Comparison of ENCODE assay signal across 11 cellular contexts in the genomic region with DNA sequence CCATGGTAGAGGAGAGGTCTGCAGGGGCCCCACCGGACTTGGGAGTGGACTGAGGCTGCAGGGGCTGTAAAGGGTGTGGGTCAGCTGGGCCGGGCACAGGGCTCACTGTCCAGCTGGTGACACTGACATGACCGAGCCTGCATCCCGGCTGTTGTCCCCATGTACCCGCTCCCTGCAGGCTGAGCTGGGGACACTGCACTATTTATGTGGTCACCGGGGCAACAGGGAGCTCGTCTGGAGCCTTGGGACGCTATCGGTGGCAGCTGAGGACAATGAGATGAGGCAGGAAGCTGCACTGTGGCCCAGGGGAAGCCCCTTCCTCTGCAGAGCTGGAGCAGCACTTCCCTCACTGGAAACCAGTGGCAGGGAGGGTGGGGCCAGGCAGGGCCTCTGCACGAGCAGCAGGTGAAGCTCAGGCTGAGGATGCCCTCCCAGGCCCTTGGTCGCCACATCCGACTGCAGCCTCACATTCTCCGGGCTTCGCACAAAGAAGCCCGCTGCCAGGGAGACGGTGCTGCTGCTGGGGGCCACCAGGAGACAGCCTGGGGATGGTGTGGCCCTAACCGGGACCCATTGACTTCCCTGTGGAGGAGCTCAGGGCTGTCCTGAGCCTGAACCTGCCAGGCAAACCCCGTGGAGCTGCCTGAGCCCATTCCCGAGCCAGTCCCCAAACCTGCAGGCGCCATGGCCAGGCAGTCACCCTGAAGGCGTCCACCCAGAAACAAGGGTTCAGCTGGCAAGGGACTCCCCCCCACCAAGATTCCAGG. TPM values are rescaled to one million over a fixed set of nuclear protein-coding genes. Genes with fewer than 3 reads are reported as not detected.
A peak's percentile ranks its signal among the peaks of the same experiment; 100 is the strongest.
DNase-seq lines count a peak whose midpoint lies in the region; ATAC-seq and TF ChIP-seq lines count a peak whose summit lies in the region.
"Had no signal": no experiment of that assay in that cellular context is flagged by ENCODE, and none has a peak within 500 bp of the region (broad histone marks: within the 10 kb centered on the region; RNA-seq: fewer than 3 reads in every experiment).

No MANE protein-coding gene starts in this region.

- TF ChIP-seq CTCF in left lung (IDR thresholded peaks at IDR 0.05): no peak

- H3K27ac ChIP-seq in left lung: peak overlapping the region; percentile 56 to 87
- peak overlapping the region; percentile 56 for H3K27ac ChIP-seq in substantia nigra (ENCODE audit: low read depth, low read length, poor library complexity, severe bottlenecking)
- H3K27ac ChIP-seq: KMS-11, parathyroid adenoma had no signal

- no peaks in the 10 kb centered on the region for H3K36me3 Mint-ChIP-seq in activated T-cell treated with anti-CD3 and anti-CD28 coated beads, Interleukin-2, amount 50 U/mL, for 4 hours (ENCODE audit: insufficient read depth)

- intact Hi-C loops in left lung (cut with DNase I): no loop called here

- H3K4me3 ChIP-seq in left lung: no peak overlapping the region

- H3K27me3 Mint-ChIP-seq in activated T-cell treated with anti-CD3 and anti-CD28 coated beads, Interleukin-2, amount 50 U/mL, for 4 hours (ENCODE audit: low read depth): peaks cover 11% of the 10 kb centered on the region

- no peaks in the 10 kb centered on the region for H3K36me3 ChIP-seq in left lung

- no peaks in the 10 kb centered on the region for H3K9me3 Mint-ChIP-seq in activated T-cell treated with anti-CD3 and anti-CD28 coated beads, Interleukin-2, amount 50 U/mL, for 4 hours

- peaks cover 29 to 34% of the 10 kb centered on the region in 2 donors for H3K4me1 ChIP-seq in left lung
- H3K4me1 ChIP-seq: parathyroid adenoma had no signal

- DNase-seq in activated T-cell treated with anti-CD3 and anti-CD28 coated beads for 4 hours: peak; percentile 0
- no peak for DNase-seq in activated T-cell treated with anti-CD3 and anti-CD28 coated beads, Interleukin-2, amount 50 U/mL, for 4 hours
- DNase-seq in activated effector memory CD4-positive, alpha-beta T cell treated with Interleukin-2 at 50 U/mL for 16 hours: peak; percentile 54
- DNase-seq in left lung: peak; percentile 58 to 76
- peak in 26 of 49 donors; percentile 14 to 77 (median 48) for DNase-seq in substantia nigra (lab: John Stamatoyannopoulos, UW)
- no peak for DNase-seq in HK-2 (ENCODE audit: unreplicated experiment)
- no peak for DNase-seq in mucosa of gallbladder (ENCODE audit: low spot score)

- no peaks in the 10 kb centered on the region for H3K27me3 ChIP-seq in left lung

- no peak overlapping the region for H3K4me3 Mint-ChIP-seq in activated T-cell treated with anti-CD3 and anti-CD28 coated beads, Interleukin-2, amount 50 U/mL, for 4 hours

- no peak for ATAC-seq in activated T-cell treated with anti-CD3 and anti-CD28 coated beads, Interleukin-2, amount 50 U/mL, for 4 hours
- ATAC-seq in left lung (peak; percentile 4), HG02840 (IDR thresholded peaks at IDR 0.05; ENCODE audit: low FRiP score, unreplicated experiment) (no peak)

- H3K9me3 ChIP-seq in left lung: no peaks in the 10 kb centered on the region

- peaks cover 29% of the 10 kb centered on the region for H3K4me1 Mint-ChIP-seq in activated T-cell treated with anti-CD3 and anti-CD28 coated beads, Interleukin-2, amount 50 U/mL, for 4 hours (ENCODE audit: low read depth)

RNA-seq across cellular contexts. Expression of a gene that starts 26.4 kb away (rescaled TPM):
- total RNA-seq in activated T-cell treated with anti-CD3 and anti-CD28 coated beads, Interleukin-2, amount 50 U/mL, for 4 hours: under 1 TPM; 0.21 to 0.66 (median 0.30) TPM
- 10 to 100 TPM in 1 of 2 donors, 1 to 10 TPM in 1; 8.4 to 26.4 TPM for total RNA-seq in left lung
- 14.5 TPM for total RNA-seq in mucosa of gallbladder
- total RNA-seq: endothelial cell of umbilical vein had no signal

Comparison
In these comparisons a context has a peak if more than half of its experiments do, and no peak if none do; other contexts are left out.
1. DNase-seq: peak in activated T-cell treated with anti-CD3 and anti-CD28 coated beads for 4 hours (single experiment), activated effector memory CD4-positive, alpha-beta T cell treated with Interleukin-2 at 50 U/mL for 16 hours (single experiment), left lung (2 of 2) and substantia nigra (26 of 49); none in activated T-cell treated with anti-CD3 and anti-CD28 coated beads, Interleukin-2, amount 50 U/mL, for 4 hours (single experiment), HK-2 (single experiment) and mucosa of gallbladder (single experiment).